In genomic region chr9:100505564-100506159, GRCh38 we compare ENCODE assay signal across 8 cellular contexts. TPM values are rescaled to one million over a fixed set of nuclear protein-coding genes. Genes with fewer than 3 reads are reported as not detected.
DNase-seq lines count a peak whose midpoint lies in the region; ATAC-seq and TF ChIP-seq lines count a peak whose summit lies in the region.

No MANE protein-coding gene starts in this region.

- H3K36me3 ChIP-seq in breast epithelium (no peaks in the 10 kb centered on the region), RWPE2 (ENCODE audit: low read depth) (no peaks in the 10 kb centered on the region), iPS DF 6.9 (ENCODE audit: control insufficient read depth, insufficient read depth, low read length) (no peaks in the 10 kb centered on the region; the same call in 1 of the 2 replicates)

- peak; percentile 78 for DNase-seq in MCF 10A (ENCODE audit: unreplicated experiment)
- DNase-seq in breast epithelium (ENCODE audit: low spot score in 2 of 2): no peak
- DNase-seq in RWPE2 (ENCODE audit: low spot score): no peak
- peak; percentile 82 for DNase-seq in activated naive CD4-positive, alpha-beta T cell treated with anti-CD3 and anti-CD28 coated beads for 36 hours
- peak; percentile 84 for DNase-seq in iPS DF 6.9 (ENCODE audit: low read depth, low spot score)
- DNase-seq in stimulated activated CD4-positive, alpha-beta T cell treated with anti-CD3 and anti-CD28 coated beads, Interleukin-2, amount 100 ng/mL, for 4 hours (ENCODE audit: low read depth): peak; percentile 44
- no peak for DNase-seq in NCI-H2081 treated with DMSO at 0.1 percent for 48 hours (lab: John Stamatoyannopoulos, UW)

- intact Hi-C loops in MCF 10A (cut with micrococcal nuclease): no loop called here
- intact Hi-C loops in breast epithelium (cut with DNase I; ENCODE audit: low total_unique reads): no loop called here
- intact Hi-C loops in activated naive CD4-positive, alpha-beta T cell treated with anti-CD3 and anti-CD28 coated beads for 36 hours (cut with micrococcal nuclease): loop anchor here (1.0 kb wide), 1 partner anchor 90 kb away; no protein-coding TSS in a partner anchor

- H3K4me3 Mint-ChIP-seq in MCF 10A (ENCODE audit: unreplicated experiment): no peak overlapping the region
- H3K4me3 Mint-ChIP-seq in activated naive CD4-positive, alpha-beta T cell treated with anti-CD3 and anti-CD28 coated beads for 36 hours: no peak overlapping the region

- no peaks in the 10 kb centered on the region for H3K27me3 Mint-ChIP-seq in MCF 10A (ENCODE audit: insufficient read depth, unreplicated experiment)
- peaks cover 2% of the 10 kb centered on the region for H3K27me3 Mint-ChIP-seq in activated naive CD4-positive, alpha-beta T cell treated with anti-CD3 and anti-CD28 coated beads for 36 hours (ENCODE audit: low read depth)

- H3K27ac ChIP-seq in breast epithelium: no peak overlapping the region
- no peak overlapping the region for H3K27ac ChIP-seq in RWPE2 (ENCODE audit: poor library complexity, severe bottlenecking)
- no peak overlapping the region for H3K27ac ChIP-seq in iPS DF 6.9 (ENCODE audit: low read length)

- H3K36me3 Mint-ChIP-seq in MCF 10A (ENCODE audit: insufficient read depth, unreplicated experiment): no peaks in the 10 kb centered on the region
- H3K36me3 Mint-ChIP-seq in activated naive CD4-positive, alpha-beta T cell treated with anti-CD3 and anti-CD28 coated beads for 36 hours (ENCODE audit: low read depth): peaks cover 4% of the 10 kb centered on the region

- CTCF ChIA-PET in MCF 10A (lab: Yijun Ruan, JAX): interaction anchor here (0.6 kb wide), 2 partner anchors 9 to 92 kb away, joined by 3 read pairs; no protein-coding TSS in a partner anchor
- CTCF ChIA-PET in activated naive CD4-positive, alpha-beta T cell treated with anti-CD3 and anti-CD28 coated beads for 36 hours (lab: Charles Lee): interaction anchor here (0.7 to 1.4 kb wide), 3 partner anchors 43 to 68 kb away, joined by 3 to 5 read pairs (median 3); no protein-coding TSS in a partner anchor

- WGBS in iPS DF 6.9 (ENCODE audit: insufficient coverage, insufficient read length): 100% methylated on average over 1 of the region's 4 CpGs

- H3K9me3 Mint-ChIP-seq in MCF 10A (ENCODE audit: unreplicated experiment): no peaks in the 10 kb centered on the region
- no peaks in the 10 kb centered on the region for H3K9me3 Mint-ChIP-seq in activated naive CD4-positive, alpha-beta T cell treated with anti-CD3 and anti-CD28 coated beads for 36 hours

- H3K4me3 ChIP-seq in breast epithelium (no peak overlapping the region), RWPE2 (ENCODE audit: severe bottlenecking) (no peak overlapping the region), iPS DF 6.9 (ENCODE audit: low read length) (no peak overlapping the region)

- BruUV-seq in MCF 10A (replicated peaks; lab: Mats Ljungman, UMichigan): no TSS peak

- no peaks in the 10 kb centered on the region for H3K9me3 ChIP-seq in breast epithelium
- H3K9me3 ChIP-seq in RWPE2 (ENCODE audit: severe bottlenecking): no peaks in the 10 kb centered on the region
- H3K9me3 ChIP-seq in iPS DF 6.9 (ENCODE audit: control insufficient read depth, insufficient read depth, low read length): no peaks in the 10 kb centered on the region

- no peak overlapping the region for H3K27ac Mint-ChIP-seq in MCF 10A (ENCODE audit: low read depth, unreplicated experiment)
- H3K27ac Mint-ChIP-seq in activated naive CD4-positive, alpha-beta T cell treated with anti-CD3 and anti-CD28 coated beads for 36 hours: no peak overlapping the region

- H3K4me1 Mint-ChIP-seq in MCF 10A (ENCODE audit: insufficient read depth, unreplicated experiment): no peaks in the 10 kb centered on the region
- no peaks in the 10 kb centered on the region for H3K4me1 Mint-ChIP-seq in activated naive CD4-positive, alpha-beta T cell treated with anti-CD3 and anti-CD28 coated beads for 36 hours (ENCODE audit: low read depth)

- no peak for TF ChIP-seq POLR2A in breast epithelium (IDR thresholded peaks at IDR 0.05)

- POLR2A ChIA-PET in MCF 10A (lab: Yijun Ruan, JAX): no interaction called here

- H3K27me3 ChIP-seq in breast epithelium (no peaks in the 10 kb centered on the region), RWPE2 (ENCODE audit: insufficient read depth, poor library complexity, severe bottlenecking) (no peaks in the 10 kb centered on the region), iPS DF 6.9 (ENCODE audit: control insufficient read depth, insufficient read depth, low read length) (no peaks in the 10 kb centered on the region)

- no peaks in the 10 kb centered on the region for H3K4me1 ChIP-seq in breast epithelium
- no peaks in the 10 kb centered on the region for H3K4me1 ChIP-seq in RWPE2 (ENCODE audit: insufficient read depth, poor library complexity, severe bottlenecking)
- H3K4me1 ChIP-seq in iPS DF 6.9 (ENCODE audit: control insufficient read depth, insufficient read depth, low read length): no peaks in the 10 kb centered on the region

- peak; percentile 69 for ATAC-seq in HG02759 (IDR thresholded peaks at IDR 0.05; ENCODE audit: unreplicated experiment)
- peak; percentile 35; the same call in 1 of the 3 replicates for ATAC-seq in RWPE2 (ENCODE audit: low read depth)

- peak; percentile 63 for TF ChIP-seq CTCF in MCF 10A (IDR thresholded peaks at IDR 0.05; ENCODE audit: unreplicated experiment)
- peak in 1 of 3 donors; percentile 31 for TF ChIP-seq CTCF in breast epithelium (IDR thresholded peaks at IDR 0.05)
- peak; percentile 71 for TF ChIP-seq CTCF in RWPE2 (IDR thresholded peaks at IDR 0.05; ENCODE audit: poor library complexity, severe bottlenecking)

RNA-seq across cellular contexts. Expression of gene TMEFF1, which starts 32.7 kb away (rescaled TPM):
- total RNA-seq in MCF 10A (2022) (0.28 and 0.56 TPM in 2 replicates), breast epithelium (under 1 TPM; 0.29 to 0.66 (median 0.32) TPM)
- total RNA-seq in activated naive CD4-positive, alpha-beta T cell treated with anti-CD3 and anti-CD28 coated beads for 36 hours: under 1 TPM; 0.26 to 0.27 TPM

Comparison
In these comparisons a context has a peak if more than half of its experiments do, and no peak if none do; other contexts are left out.
1. DNase-seq: peak in MCF 10A (single experiment), activated naive CD4-positive, alpha-beta T cell treated with anti-CD3 and anti-CD28 coated beads for 36 hours (single experiment), iPS DF 6.9 (single experiment) and stimulated activated CD4-positive, alpha-beta T cell treated with anti-CD3 and anti-CD28 coated beads, Interleukin-2, amount 100 ng/mL, for 4 hours (single experiment); none in breast epithelium (0 of 2), RWPE2 (single experiment) and NCI-H2081 treated with DMSO at 0.1 percent for 48 hours (single experiment).